15 cellular contexts compared by ENCODE assay signal in the genomic region with DNA sequence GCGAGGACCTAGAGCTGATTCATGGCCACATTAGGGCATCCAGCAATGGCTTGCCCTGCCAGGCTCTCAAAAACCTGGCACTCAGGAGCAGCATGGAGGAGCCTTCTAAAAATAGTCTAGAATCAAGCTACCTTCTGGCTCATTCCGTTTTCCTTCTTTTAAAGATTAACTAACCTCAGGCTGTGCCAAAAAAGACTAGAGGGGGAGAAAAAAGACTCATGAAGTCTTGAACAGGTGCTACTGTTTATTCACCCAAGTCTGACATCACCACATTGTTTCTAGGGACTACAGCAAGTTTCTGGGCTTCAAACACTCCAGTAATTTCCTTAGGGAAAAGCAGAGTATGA.
DNase-seq lines count a peak whose midpoint lies in the region; ATAC-seq, FAIRE-seq and TF ChIP-seq lines count a peak whose summit lies in the region.
"Had no signal": no experiment of that assay in that cellular context is flagged by ENCODE, and none has a peak within 500 bp of the region (broad histone marks: within the 10 kb centered on the region; RNA-seq: fewer than 3 reads in every experiment).

No MANE protein-coding gene starts in this region.

- H4K20me1 ChIP-seq in astrocyte (ENCODE audit: insufficient read depth, low read length), result peaks cover 4% of the 10 kb centered on the region

- H3K4me1 Mint-ChIP-seq in astrocyte (ENCODE audit: low read depth, unreplicated experiment), result peaks cover 14% of the 10 kb centered on the region

- H3K9me3 ChIP-seq in astrocyte (ENCODE audit: insufficient read depth, low read depth, low read length) (no peaks in the 10 kb centered on the region), skeletal muscle tissue (ENCODE audit: control insufficient read depth in 3 of 3, low read length in 3 of 3) (no peaks in the 10 kb centered on the region), ascending aorta (no peaks in the 10 kb centered on the region)
- H3K9me3 ChIP-seq: adrenal gland had no signal

- ATAC-seq in HG03460 (IDR thresholded peaks at IDR 0.05; ENCODE audit: unreplicated experiment) (no peak), GM18511 (IDR thresholded peaks at IDR 0.05; ENCODE audit: unreplicated experiment) (no peak)
- ATAC-seq: naive thymus-derived CD8-positive, alpha-beta T cell had no signal

- no peaks in the 10 kb centered on the region for H3K27me3 Mint-ChIP-seq in astrocyte (ENCODE audit: low read depth, unreplicated experiment)
- H3K27me3 Mint-ChIP-seq: naive thymus-derived CD8-positive, alpha-beta T cell had no signal

- no peak for FAIRE-seq in astrocyte (lab: Jason Lieb, UNC)
- FAIRE-seq: H54 had no signal

- H3K4me3 ChIP-seq in astrocyte (ENCODE audit: insufficient read depth, low read depth, low read length), result no peak overlapping the region
- H3K4me3 ChIP-seq in kidney epithelial cell (ENCODE audit: low read depth, low read length), result no peak overlapping the region
- H3K4me3 ChIP-seq in skeletal muscle tissue (ENCODE audit: low read length in 3 of 3), result peak overlapping the region in 1 of 3 donors; percentile 21
- no peak overlapping the region for H3K4me3 ChIP-seq in ascending aorta
- H3K4me3 ChIP-seq: adrenal gland had no signal

- H3K27ac ChIP-seq in astrocyte (ENCODE audit: low read depth, low read length), result no peak overlapping the region
- peak overlapping the region; percentile 82 for H3K27ac ChIP-seq in skeletal muscle tissue (ENCODE audit: low read depth, low read length)
- peak overlapping the region in 1 of 2 donors; percentile 9 for H3K27ac ChIP-seq in ascending aorta
- H3K27ac ChIP-seq: adrenal gland had no signal

- H3K4me3 Mint-ChIP-seq in astrocyte (ENCODE audit: unreplicated experiment), result no peak overlapping the region
- H3K4me3 Mint-ChIP-seq: endodermal cell; naive thymus-derived CD8-positive, alpha-beta T cell had no signal

- no peak overlapping the region for H2AFZ ChIP-seq in astrocyte (ENCODE audit: low read depth, low read length)

- peaks cover 2% of the 10 kb centered on the region for H3K79me2 ChIP-seq in astrocyte (ENCODE audit: insufficient read depth, low read length)

- intact Hi-C loops in ascending aorta (cut with DNase I), result no loop called here

- H3K27ac Mint-ChIP-seq in astrocyte (ENCODE audit: unreplicated experiment), result no peak overlapping the region
- H3K27ac Mint-ChIP-seq: endodermal cell had no signal

- H3K4me1 ChIP-seq in astrocyte (ENCODE audit: insufficient read depth, low read length) (no peaks in the 10 kb centered on the region), skeletal muscle tissue (ENCODE audit: control insufficient read depth in 3 of 3, insufficient read depth in 3 of 3, low read length in 3 of 3) (peaks cover 13 to 37% (median 28%) of the 10 kb centered on the region in 3 donors), ascending aorta (peaks cover 0 to 13% of the 10 kb centered on the region in 2 donors)
- H3K4me1 ChIP-seq: adrenal gland had no signal

- no peak overlapping the region for H3K4me2 ChIP-seq in astrocyte (ENCODE audit: low read length)

- no peak for TF ChIP-seq CTCF in astrocyte (IDR thresholded peaks at IDR 0.05; ENCODE audit: insufficient read depth, low read depth, low read length)
- TF ChIP-seq CTCF in kidney epithelial cell (IDR thresholded peaks at IDR 0.05; ENCODE audit: insufficient read depth, low read length, poor library complexity, severe bottlenecking), result no peak
- TF ChIP-seq CTCF in ascending aorta (IDR thresholded peaks at IDR 0.05), result no peak

- no peaks in the 10 kb centered on the region for H3K9me3 Mint-ChIP-seq in astrocyte (ENCODE audit: unreplicated experiment)
- H3K9me3 Mint-ChIP-seq: endodermal cell; naive thymus-derived CD8-positive, alpha-beta T cell had no signal

- H3K27me3 ChIP-seq in astrocyte (ENCODE audit: insufficient read depth, low read length), result no peaks in the 10 kb centered on the region
- no peaks in the 10 kb centered on the region for H3K27me3 ChIP-seq in kidney epithelial cell (ENCODE audit: control insufficient read depth, insufficient read depth, low read length)
- H3K27me3 ChIP-seq in skeletal muscle tissue (ENCODE audit: control insufficient read depth in 3 of 3, insufficient read depth in 3 of 3, low read length in 3 of 3), result no peaks in the 10 kb centered on the region
- H3K27me3 ChIP-seq in ascending aorta, result no peaks in the 10 kb centered on the region
- H3K27me3 ChIP-seq: adrenal gland had no signal

- H3K36me3 Mint-ChIP-seq in astrocyte (ENCODE audit: low read depth, unreplicated experiment), result peaks cover 5% of the 10 kb centered on the region

- H3K36me3 ChIP-seq in astrocyte (ENCODE audit: insufficient read depth, low read length), result no peaks in the 10 kb centered on the region
- H3K36me3 ChIP-seq in kidney epithelial cell (ENCODE audit: control insufficient read depth, insufficient read depth, low read length), result no peaks in the 10 kb centered on the region
- no peaks in the 10 kb centered on the region for H3K36me3 ChIP-seq in skeletal muscle tissue (ENCODE audit: control insufficient read depth in 3 of 3, insufficient read depth in 3 of 3, low read length in 3 of 3)
- no peaks in the 10 kb centered on the region for H3K36me3 ChIP-seq in ascending aorta
- H3K36me3 ChIP-seq: adrenal gland had no signal

- no peak overlapping the region for H3K9ac ChIP-seq in astrocyte (ENCODE audit: low read length)
- H3K9ac ChIP-seq in skeletal muscle tissue (ENCODE audit: low read depth in 1 of 3, low read length in 3 of 3), result peak overlapping the region in 2 of 3 donors; percentile 35 to 43

- DNase-seq in HT-29 (ENCODE audit: low spot score) (peak; percentile 64), astrocyte (ENCODE audit: low read depth) (peak; percentile 54), kidney epithelial cell (ENCODE audit: low read depth) (peak; percentile 88), midbrain (lab: John Stamatoyannopoulos, UW) (no peak), ascending aorta (ENCODE audit: low spot score in 2 of 2) (no peak)
- DNase-seq: activated CD8-positive, alpha-beta memory T cell treated with anti-CD3 and anti-CD28 coated beads, Interleukin-2, amount 50 U/mL, for 48 hours; adrenal gland; endodermal cell; naive thymus-derived CD8-positive, alpha-beta T cell; NCI-H2107; stimulated activated naive CD4-positive, alpha-beta T cell had no signal

Comparison
In these comparisons a context has a peak if more than half of its experiments do, and no peak if none do; other contexts are left out.
1. DNase-seq: peak in HT-29 (single experiment), astrocyte (single experiment) and kidney epithelial cell (single experiment); none in midbrain (single experiment) and ascending aorta (0 of 2).